ENCODE assay signal across 8 cellular contexts in the genomic region with DNA sequence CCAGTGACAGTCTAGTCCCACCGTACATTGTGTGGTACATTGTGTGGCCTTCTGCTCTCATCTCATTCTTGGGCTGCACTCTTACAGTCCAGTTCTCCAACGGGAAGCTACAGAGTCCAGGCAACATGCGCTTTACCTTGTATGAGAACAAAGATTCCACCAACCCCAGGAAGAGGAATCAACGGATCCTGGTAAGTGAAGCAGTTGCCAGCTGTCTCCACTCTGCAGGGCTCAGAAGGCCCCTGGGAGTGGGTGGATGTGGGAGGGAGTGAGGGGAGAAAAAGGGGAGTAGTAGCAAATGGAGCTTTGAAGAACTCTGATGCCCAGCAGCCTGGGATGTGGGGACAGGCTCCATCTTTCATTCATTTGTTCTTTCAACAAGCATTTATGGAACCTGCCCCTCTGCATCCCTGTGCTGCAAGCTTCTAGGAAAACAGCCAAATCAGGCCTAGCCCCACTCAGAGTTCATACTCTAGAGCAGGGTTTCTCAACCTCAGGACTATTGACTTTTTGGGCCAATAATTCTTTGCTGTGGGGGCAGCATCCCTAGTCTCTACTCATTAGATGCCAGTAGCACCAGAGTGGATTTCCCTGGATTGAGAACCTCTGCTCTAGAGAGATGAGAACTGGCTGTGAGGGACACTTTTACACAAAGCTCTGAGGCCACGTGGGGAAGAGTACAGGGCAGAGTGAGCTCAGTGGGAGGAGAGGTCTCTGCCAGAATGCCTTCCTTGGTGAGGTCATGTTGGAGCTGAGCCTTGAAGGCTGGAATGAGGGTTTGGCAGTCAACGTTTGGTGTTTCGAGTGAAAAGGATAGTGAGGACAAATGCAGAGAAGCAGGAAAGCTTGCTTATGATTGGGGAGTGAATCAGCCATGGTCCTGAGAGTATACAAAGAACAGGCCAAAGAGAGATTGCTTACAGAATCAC. TPM values are rescaled to one million over a fixed set of nuclear protein-coding genes. Genes with fewer than 3 reads are reported as not detected.
DNase-seq lines count a peak whose midpoint lies in the region; ATAC-seq, FAIRE-seq and TF ChIP-seq lines count a peak whose summit lies in the region.

No MANE protein-coding gene starts in this region.

- peak overlapping the region; percentile 90 to 98 for H3K9ac ChIP-seq in kidney (ENCODE audit: low read length in 2 of 2)

- H3K4me3 ChIP-seq in MG63, result peak overlapping the region; percentile 82
- peak overlapping the region; percentile 85 for H3K4me3 ChIP-seq in brain microvascular endothelial cell (ENCODE audit: low read depth, low read length)
- peak overlapping the region; percentile 86 to 94 for H3K4me3 ChIP-seq in kidney (ENCODE audit: low read length in 2 of 2)

- intact Hi-C loops in kidney (cut with DNase I), result no loop called here

- H3K36me3 Mint-ChIP-seq in stimulated activated naive B cell treated with anti-CD40 and anti-IgM and Interleukin-4, amounts not matched to agents 10 μg/mL and 1 μg/mL and 100 μg/mL, for 72 hours, result peaks cover 21% of the 10 kb centered on the region in 2 donors

- no peak for FAIRE-seq in kidney (lab: Jason Lieb, UNC)

- H3K4me1 ChIP-seq in kidney (ENCODE audit: control insufficient read depth in 1 of 2, insufficient read depth in 1 of 2, low read depth in 1 of 2, low read length in 2 of 2), result peaks cover 4 to 20% of the 10 kb centered on the region in 2 donors

- no peak for ATAC-seq in stimulated activated naive B cell treated with anti-CD40 and anti-IgM and Interleukin-4, amounts not matched to agents 10 μg/mL and 1 μg/mL and 100 μg/mL, for 72 hours (replicated peaks)
- ATAC-seq in HG02973 (IDR thresholded peaks at IDR 0.05; ENCODE audit: unreplicated experiment), result no peak

- no peaks in the 10 kb centered on the region for H3K27me3 ChIP-seq in MG63
- H3K27me3 ChIP-seq in brain microvascular endothelial cell (replicated peaks), result no peaks in the 10 kb centered on the region

- peak overlapping the region; percentile 93 to 97 for H3K4me3 Mint-ChIP-seq in stimulated activated naive B cell treated with anti-CD40 and anti-IgM and Interleukin-4, amounts not matched to agents 10 μg/mL and 1 μg/mL and 100 μg/mL, for 72 hours

- H3K36me3 ChIP-seq in MG63 (peaks cover 41% of the 10 kb centered on the region), brain microvascular endothelial cell (replicated peaks) (peaks cover 16% of the 10 kb centered on the region), kidney (ENCODE audit: control insufficient read depth in 1 of 2, insufficient read depth in 2 of 2, low read length in 2 of 2) (peaks cover 0 to 3% of the 10 kb centered on the region in 2 donors)

- CTCF ChIA-PET in GM10248 (lab: Yijun Ruan, JAX), result interaction anchor here (1.0 to 1.8 kb wide), 6 partner anchors 8 to 758 kb away, joined by 3 to 10 read pairs (median 4); no protein-coding TSS in a partner anchor

- TF ChIP-seq CTCF in brain microvascular endothelial cell (IDR thresholded peaks at IDR 0.05; ENCODE audit: low read depth, low read length, missing control alignments), result no peak
- no peak for TF ChIP-seq CTCF in kidney (IDR thresholded peaks at IDR 0.05; ENCODE audit: borderline replicate concordance, extremely low read depth, insufficient read depth)
- TF ChIP-seq CTCF in GM10248 (IDR thresholded peaks at IDR 0.05; ENCODE audit: control extremely low read depth, extremely low read depth, low read depth, missing control alignments), result no peak

- H3K27ac ChIP-seq in brain microvascular endothelial cell, result peak overlapping the region; percentile 47
- no peak overlapping the region for H3K27ac ChIP-seq in kidney (ENCODE audit: low read depth in 2 of 2, low read length in 2 of 2)

- DNase-seq in Daoy (ENCODE audit: low read depth) (peak; percentile 79), MG63 (peak; percentile 89), brain microvascular endothelial cell (peak; percentile 78), kidney (no peak), GM10248 (ENCODE audit: extremely low spot score) (no peak), NCI-H128 (lab: John Stamatoyannopoulos, UW; ENCODE audit: unreplicated experiment) (no peak)
- DNase-seq in stimulated activated naive B cell treated with anti-CD40 and anti-IgM and Interleukin-4, amounts not matched to agents 10 μg/mL and 1 μg/mL and 100 μg/mL, for 72 hours, result no peak

- POLR2A ChIA-PET in GM10248 (lab: Yijun Ruan, JAX), result interaction anchor here (1.0 to 1.9 kb wide), 2 partner anchors 20 to 22 kb away, joined by 4 to 5 read pairs; partner anchors contain the start of gene ZBTB5

- H3K9me3 Mint-ChIP-seq in stimulated activated naive B cell treated with anti-CD40 and anti-IgM and Interleukin-4, amounts not matched to agents 10 μg/mL and 1 μg/mL and 100 μg/mL, for 72 hours, result no peaks in the 10 kb centered on the region

- H3K9me3 ChIP-seq in MG63 (no peaks in the 10 kb centered on the region), kidney (ENCODE audit: control insufficient read depth in 1 of 2, low read length in 2 of 2) (no peaks in the 10 kb centered on the region)

- H3K27me3 Mint-ChIP-seq in stimulated activated naive B cell treated with anti-CD40 and anti-IgM and Interleukin-4, amounts not matched to agents 10 μg/mL and 1 μg/mL and 100 μg/mL, for 72 hours, result peaks cover 1 to 2% of the 10 kb centered on the region in 2 donors

- H3K27ac Mint-ChIP-seq in stimulated activated naive B cell treated with anti-CD40 and anti-IgM and Interleukin-4, amounts not matched to agents 10 μg/mL and 1 μg/mL and 100 μg/mL, for 72 hours, result peak overlapping the region; percentile 97

- H3K4me1 Mint-ChIP-seq in stimulated activated naive B cell treated with anti-CD40 and anti-IgM and Interleukin-4, amounts not matched to agents 10 μg/mL and 1 μg/mL and 100 μg/mL, for 72 hours, result peaks cover 17 to 40% of the 10 kb centered on the region in 2 donors

- in situ Hi-C loops in brain microvascular endothelial cell (cut with HindIII; ENCODE audit: low pct_ligation_motif_present, low sequenced_read_pairs), result loop anchor here (25.0 kb wide), 1 partner anchor 100 kb away; the partner anchor contains the start of genes FBXO10 and TOMM5

RNA-seq across cellular contexts. Expression of gene POLR1E, which starts 1.1 kb away (rescaled TPM):
- 91.7 and 107 TPM in 2 replicates for total RNA-seq in Daoy (2014; rRNA removed; shearing (Covaris generic))
- total RNA-seq in MG63 (2014; rRNA removed; shearing (Covaris generic); ENCODE audit: low replicate concordance), result 82.3 and 92.4 TPM in 2 replicates
- 17.2 TPM for total RNA-seq in kidney
- polyA plus RNA-seq in kidney (ENCODE audit: insufficient read depth, low read depth, low replicate concordance), result 8.2 TPM

RNA-seq across cellular contexts. Expression of gene ZBTB5, which starts 21.6 kb away (rescaled TPM):
- 9.8 and 12.7 TPM in 2 replicates for total RNA-seq in Daoy (2014; rRNA removed; shearing (Covaris generic))
- total RNA-seq in MG63 (2014; rRNA removed; shearing (Covaris generic); ENCODE audit: low replicate concordance), result 4.4 and 9.1 TPM in 2 replicates
- total RNA-seq in kidney, result 14.1 TPM
- 6.1 TPM for polyA plus RNA-seq in kidney (ENCODE audit: insufficient read depth, low read depth, low replicate concordance)

Comparison
In these comparisons a context has a peak if more than half of its experiments do, and no peak if none do; other contexts are left out.
1. DNase-seq: peak in Daoy (single experiment), MG63 (single experiment) and brain microvascular endothelial cell (single experiment); none in kidney (single experiment), stimulated activated naive B cell treated with anti-CD40 and anti-IgM and Interleukin-4, amounts not matched to agents 10 μg/mL and 1 μg/mL and 100 μg/mL, for 72 hours (single experiment), GM10248 (single experiment) and NCI-H128 (single experiment).
2. Peak in every context shown above with its lines, with median percentiles within 50 percentile points of each other: H3K4me3 ChIP-seq.